ENCODE assay signal across 8 cellular contexts in genomic region chr18:35240664-35241522, GRCh38. TPM values are rescaled to one million over a fixed set of nuclear protein-coding genes. Genes with fewer than 3 reads are reported as not detected.
DNase-seq lines count a peak whose midpoint lies in the region; ATAC-seq, FAIRE-seq and TF ChIP-seq lines count a peak whose summit lies in the region.

Gene ZNF397 (plus strand): TSS chr18:35241034. CDS start chr18:35242471, 1,437 bp downstream.

- peak within 1 kb of the TSS; percentile 67 for H3K4me2 ChIP-seq in A549

- peak; percentile 100 for ATAC-seq in A549
- ATAC-seq in GM18867 (IDR thresholded peaks at IDR 0.05; ENCODE audit: unreplicated experiment), result peak; percentile 99
- ATAC-seq in HG03103 (IDR thresholded peaks at IDR 0.05; ENCODE audit: low read depth, unreplicated experiment), result peak; percentile 99

- H3K36me3 ChIP-seq in breast epithelium (no peaks in the 10 kb centered on the region), iPS-20b (ENCODE audit: insufficient read depth, low read depth, low read length) (peaks cover 39% of the 10 kb centered on the region)

- H3K4me1 ChIP-seq in A549 (no peaks in the 10 kb centered on the region), breast epithelium (no peaks in the 10 kb centered on the region), iPS-20b (ENCODE audit: insufficient read depth, low read length) (peaks cover 12% of the 10 kb centered on the region; the same call in 1 of the 2 replicates)

- peak; percentile 53 for TF ChIP-seq POLR2A in A549 (IDR thresholded peaks at IDR 0.05; ENCODE audit: low read length)
- peak; percentile 96 for TF ChIP-seq POLR2A in breast epithelium (IDR thresholded peaks at IDR 0.05)

- no peak for TF ChIP-seq RAD21 in A549 (conservative IDR thresholded peaks at IDR 0.05 in 1 of 2, IDR thresholded peaks at IDR 0.05 in 1 of 2)

- CTCF ChIA-PET in A549 (lab: Yijun Ruan, JAX), result no interaction called here

- peaks cover 45% of the 10 kb centered on the region for H3K9me3 ChIP-seq in A549
- no peaks in the 10 kb centered on the region for H3K9me3 ChIP-seq in breast epithelium
- no peaks in the 10 kb centered on the region for H3K9me3 ChIP-seq in iPS-20b (ENCODE audit: insufficient read depth, low read depth, low read length)

- H3K27ac ChIP-seq in A549, result peak within 1 kb of the TSS; percentile 93 to 94
- peak within 1 kb of the TSS; percentile 89 for H3K27ac ChIP-seq in VCaP
- peak within 1 kb of the TSS; percentile 92 to 99 for H3K27ac ChIP-seq in breast epithelium
- H3K27ac ChIP-seq in iPS-20b (ENCODE audit: low read length), result peak within 1 kb of the TSS; percentile 99
- peak within 1 kb of the TSS; percentile 87 to 99 (median 97) for H3K27ac ChIP-seq in skin epidermis

- intact Hi-C loops in breast epithelium (cut with DNase I; ENCODE audit: low total_unique reads), result no loop called here

- peak within 1 kb of the TSS; percentile 96 for H3K9ac ChIP-seq in iPS-20b (ENCODE audit: low read depth, low read length)

- H3K4me3 ChIP-seq in A549 (peak within 1 kb of the TSS; percentile 67), breast epithelium (peak within 1 kb of the TSS; percentile 55 to 92 (median 75)), iPS-20b (ENCODE audit: low read length) (peak within 1 kb of the TSS; percentile 94), skin epidermis (peak within 1 kb of the TSS; percentile 67 to 80 (median 72))

- whole genome bisulfite sequencing in A549 (ENCODE audit: missing lambda C conversion rate), result under 1% methylated on average over 22 of the region's 62 CpGs

- TF ChIP-seq EP300 in A549 (IDR thresholded peaks at IDR 0.05), result no peak

- TF ChIP-seq CTCF in A549 (IDR thresholded peaks at IDR 0.05) (no peak), VCaP (conservative IDR thresholded peaks at IDR 0.05) (no peak), breast epithelium (IDR thresholded peaks at IDR 0.05) (no peak)

- POLR2A ChIA-PET in A549 (lab: Yijun Ruan, JAX), result interaction anchor here (0.6 to 1.7 kb wide), 9 partner anchors 8 to 341 kb away, joined by 4 to 18 read pairs (median 5); partner anchors contain the start of genes INO80C, MAPRE2, ZNF24 and ZSCAN30

- H3K27me3 ChIP-seq in breast epithelium (no peaks in the 10 kb centered on the region), iPS-20b (ENCODE audit: insufficient read depth, low read length) (no peaks in the 10 kb centered on the region)

- DNase-seq in A549 (ENCODE audit: low read depth in 1 of 2, low spot score in 1 of 2), result peak; percentile 82 to 94
- peak; percentile 96 for DNase-seq in NCI-H2171 treated with DMSO at 0.1 percent for 48 hours (lab: John Stamatoyannopoulos, UW)
- DNase-seq in breast epithelium (ENCODE audit: low spot score in 2 of 2), result peak; percentile 94 to 98

- FAIRE-seq in A549 (lab: Jason Lieb, UNC), result no peak

TF ChIP-seq in A549, 52 proteins besides CTCF, POLR2A, EP300 and RAD21:
- TF ChIP-seq E2F6 (IDR thresholded peaks at IDR 0.05; ENCODE audit: borderline replicate concordance, low read depth) (0 out of 2 replicates have a peak, but pooled peaks have one; percentile 43), EHF (CRISPR knock-in tag; IDR thresholded peaks at IDR 0.05) (no peak), JUN (IDR thresholded peaks at IDR 0.05) (peak in 1 of 2 experiments; percentile 80; a peak in 3 of 5 replicates), PHF8 (IDR thresholded peaks at IDR 0.05; ENCODE audit: borderline replicate concordance, low read depth) (peak; percentile 80), RFX5 (IDR thresholded peaks at IDR 0.05) (no peak; the same call in 1 of the 2 replicates), FOSB (CRISPR knock-in tag; IDR thresholded peaks at IDR 0.05) (no peak), ZNF302 (CRISPR knock-in tag; IDR thresholded peaks at IDR 0.05) (no peak), ATOH8 (CRISPR knock-in tag; IDR thresholded peaks at IDR 0.05; ENCODE audit: low read depth) (no peak), MAFK (IDR thresholded peaks at IDR 0.05; ENCODE audit: partially characterized antibody) (no peak), MAX (IDR thresholded peaks at IDR 0.05) (peak; percentile 55)

RNA-seq across cellular contexts. Expression of gene ZNF397, which starts in this region (rescaled TPM):
- polyA plus RNA-seq in A549 (2011; rRNA removed) (8.0 and 11.2 TPM in 2 replicates), A549 (2017; fragmentation: RNase III; extraction: RNeasy Plus Mini Kit Qiagen cat#74134 plus additional on column Dnase treatment) (7.2 to 8.5 TPM (median 7.9 TPM) in 3 replicates)
- polyA plus RNA-seq in A549 (2012; cell fraction: cytosol; rRNA removed), result 1.5 TPM in 2 replicates
- 0.95 and 3.0 TPM in 2 replicates for polyA plus RNA-seq in A549 (2012; cell fraction: nucleus; rRNA removed)
- 6.2 and 8.0 TPM in 2 replicates for polyA minus RNA-seq in A549 (2011; rRNA and poly(A)+ RNA removed)
- total RNA-seq in breast epithelium, result 10 to 100 TPM; 27.2 to 44.5 (median 38.0) TPM

Comparison
In these comparisons a context has a peak if more than half of its experiments do, and no peak if none do; other contexts are left out.
1. Peak in every context shown above with its lines: DNase-seq, ATAC-seq, H3K4me3 ChIP-seq and H3K27ac ChIP-seq.